29 cellular contexts compared by ENCODE assay signal in the genomic region with DNA sequence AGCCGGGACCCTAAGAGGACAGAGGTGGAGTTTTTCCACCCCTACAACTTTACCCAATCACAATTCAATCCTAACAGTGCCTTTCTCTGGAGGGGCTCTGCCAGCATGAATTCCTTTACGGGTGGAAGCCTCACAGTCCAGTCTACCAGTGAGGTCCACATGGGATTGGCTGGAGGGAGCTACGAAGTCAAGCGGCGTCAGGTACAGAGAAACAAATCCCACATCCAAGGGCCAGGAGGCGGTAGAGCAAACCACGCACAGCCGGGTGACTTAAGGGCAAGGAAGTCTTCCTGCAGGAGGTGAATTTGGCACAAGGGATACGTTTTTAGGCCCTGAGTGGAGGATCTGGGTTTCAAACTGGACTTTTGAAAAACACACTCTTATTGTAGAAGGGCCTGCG.
"Had no signal": no experiment of that assay in that cellular context is flagged by ENCODE, and none has a peak within 500 bp of the region (broad histone marks: within the 10 kb centered on the region; RNA-seq: fewer than 3 reads in every experiment).

No MANE protein-coding gene starts in this region.

- DNase-seq: activated CD4-positive, alpha-beta T cell treated with anti-CD3 and anti-CD28 coated beads for 48 hours; activated CD4-positive, alpha-beta T cell treated with anti-CD3 and anti-CD28 coated beads, Interleukin-2, amount 50 U/mL, for 48 hours; activated CD8-positive, alpha-beta memory T cell treated with anti-CD3 and anti-CD28 coated beads for 24 hours; activated gamma-delta T cell; activated naive CD4-positive, alpha-beta T cell treated with anti-CD3 and anti-CD28 coated beads, Interleukin-2, amount 10 ng/mL, durations not matched to agents 7 days and 5 days; activated naive CD8-positive, alpha-beta T cell treated with anti-CD3 and anti-CD28 coated beads, Interleukin-2, amount 10 ng/mL, durations not matched to agents 7 days and 5 days; activated T-cell treated with anti-CD3 and anti-CD28 coated beads, Interleukin-2, amount 50 U/mL, for 1 hour; cortex of kidney; foreskin keratinocyte; heart right ventricle; left cardiac atrium; mammary epithelial cell; naive B cell; nephron progenitor cell; nucleus accumbens; psoas muscle; stimulated activated naive CD4-positive, alpha-beta T cell; T-helper 9 cell; tibial artery had no signal

- H3K27me3 Mint-ChIP-seq: naive B cell had no signal

- H3K4me3 ChIP-seq: ascending aorta, cardiac muscle cell, esophagus muscularis mucosa, heart right ventricle, psoas muscle, right atrium auricular region, suprapubic skin, tibial artery had no signal

- H3K36me3 Mint-ChIP-seq: activated naive CD4-positive, alpha-beta T cell treated with anti-CD3 and anti-CD28 coated beads, Interleukin-2, amount 10 ng/mL, durations not matched to agents 7 days and 5 days; activated naive CD8-positive, alpha-beta T cell treated with anti-CD3 and anti-CD28 coated beads, Interleukin-2, amount 10 ng/mL, durations not matched to agents 7 days and 5 days; brain; mesothelial cell of epicardium; naive B cell had no signal

- H3K36me3 ChIP-seq: ascending aorta, cardiac muscle cell, esophagus muscularis mucosa, heart right ventricle, right atrium auricular region, suprapubic skin, tibial artery had no signal

- H3K4me1 Mint-ChIP-seq: activated naive CD4-positive, alpha-beta T cell treated with anti-CD3 and anti-CD28 coated beads, Interleukin-2, amount 10 ng/mL, durations not matched to agents 7 days and 5 days; activated naive CD8-positive, alpha-beta T cell treated with anti-CD3 and anti-CD28 coated beads, Interleukin-2, amount 10 ng/mL, durations not matched to agents 7 days and 5 days; mesothelial cell of epicardium had no signal

- H3K27ac ChIP-seq: ascending aorta, cardiac muscle cell, esophagus muscularis mucosa, foreskin keratinocyte, heart right ventricle, parathyroid adenoma, psoas muscle, right atrium auricular region, suprapubic skin, tibial artery, VCaP had no signal

- H3K27ac Mint-ChIP-seq: activated naive CD4-positive, alpha-beta T cell treated with anti-CD3 and anti-CD28 coated beads, Interleukin-2, amount 10 ng/mL, durations not matched to agents 7 days and 5 days; activated naive CD8-positive, alpha-beta T cell treated with anti-CD3 and anti-CD28 coated beads, Interleukin-2, amount 10 ng/mL, durations not matched to agents 7 days and 5 days; activated T-helper 1 cell treated with anti-CD3 and anti-CD28 coated beads, Interleukin-12 subunit alpha, Interleukin-12 subunit beta, Interleukin-2, Interleukin-4 antibody, amounts not matched to agents 30 ng/mL and 10 ng/mL and 1 ng/mL, durations not matched to agents 14 hours and 24 hours and 36 hours; mesothelial cell of epicardium; naive B cell; nephron progenitor cell had no signal

- H3K9me3 Mint-ChIP-seq: activated naive CD8-positive, alpha-beta T cell treated with anti-CD3 and anti-CD28 coated beads, Interleukin-2, amount 10 ng/mL, durations not matched to agents 7 days and 5 days; activated T-helper 1 cell treated with anti-CD3 and anti-CD28 coated beads, Interleukin-12 subunit alpha, Interleukin-12 subunit beta, Interleukin-2, Interleukin-4 antibody, amounts not matched to agents 30 ng/mL and 10 ng/mL and 1 ng/mL, durations not matched to agents 14 hours and 24 hours and 36 hours; brain; mesothelial cell of epicardium; nephron progenitor cell had no signal

- H3K4me1 ChIP-seq: ascending aorta, esophagus muscularis mucosa, foreskin keratinocyte, heart right ventricle, parathyroid adenoma, psoas muscle, suprapubic skin, tibial artery had no signal

- H3K9me3 ChIP-seq: ascending aorta, esophagus muscularis mucosa, heart right ventricle, psoas muscle, right atrium auricular region, suprapubic skin, tibial artery had no signal

- H3K27me3 ChIP-seq: ascending aorta, foreskin keratinocyte, right atrium auricular region, tibial artery had no signal

- H3K4me3 Mint-ChIP-seq: activated naive CD4-positive, alpha-beta T cell treated with anti-CD3 and anti-CD28 coated beads, Interleukin-2, amount 10 ng/mL, durations not matched to agents 7 days and 5 days; activated naive CD8-positive, alpha-beta T cell treated with anti-CD3 and anti-CD28 coated beads, Interleukin-2, amount 10 ng/mL, durations not matched to agents 7 days and 5 days; activated T-helper 1 cell treated with anti-CD3 and anti-CD28 coated beads, Interleukin-12 subunit alpha, Interleukin-12 subunit beta, Interleukin-2, Interleukin-4 antibody, amounts not matched to agents 30 ng/mL and 10 ng/mL and 1 ng/mL, durations not matched to agents 14 hours and 24 hours and 36 hours; brain; mesothelial cell of epicardium; naive B cell; nephron progenitor cell had no signal
